In genomic region chr3:151460240-151460639, GRCh38 we compare ENCODE assay signal across 10 cellular contexts. TPM values are rescaled to one million over a fixed set of nuclear protein-coding genes. Genes with fewer than 3 reads are reported as not detected.
DNase-seq lines count a peak whose midpoint lies in the region; ATAC-seq and TF ChIP-seq lines count a peak whose summit lies in the region.
"Had no signal": no experiment of that assay in that cellular context is flagged by ENCODE, and none has a peak within 500 bp of the region (broad histone marks: within the 10 kb centered on the region; RNA-seq: fewer than 3 reads in every experiment).

No MANE protein-coding gene starts in this region.

- no peaks in the 10 kb centered on the region for H3K79me2 ChIP-seq in SK-N-SH (ENCODE audit: insufficient read depth)

- 28% methylated on average over 2 of the region's 2 CpGs for WGBS in SK-N-SH (ENCODE audit: low lambda C conversion rate)

- H3K4me2 ChIP-seq in SK-N-SH: no peak overlapping the region

- H3K9ac ChIP-seq in SK-N-SH (no peak overlapping the region), stomach smooth muscle (ENCODE audit: low read length in 2 of 2) (no peak overlapping the region)

- H3F3A ChIP-seq in SK-N-SH (replicated peaks; ENCODE audit: insufficient read depth): peaks cover 3% of the 10 kb centered on the region

- no peak for TF ChIP-seq CTCF in SK-N-SH (IDR thresholded peaks at IDR 0.05)
- TF ChIP-seq CTCF in breast epithelium (IDR thresholded peaks at IDR 0.05): no peak
- no peak for TF ChIP-seq CTCF in kidney epithelial cell (IDR thresholded peaks at IDR 0.05; ENCODE audit: insufficient read depth, low read length, poor library complexity, severe bottlenecking)
- no peak for TF ChIP-seq CTCF in GM20000 (IDR thresholded peaks at IDR 0.05; ENCODE audit: extremely low read depth, missing control alignments)
- no peak for TF ChIP-seq CTCF in uterus (IDR thresholded peaks at IDR 0.05)

- H3K27me3 ChIP-seq in SK-N-SH (ENCODE audit: insufficient read depth): peaks cover 10% of the 10 kb centered on the region; the same call in 1 of the 2 replicates
- no peaks in the 10 kb centered on the region for H3K27me3 ChIP-seq in breast epithelium
- H3K27me3 ChIP-seq in kidney epithelial cell (ENCODE audit: control insufficient read depth, insufficient read depth, low read length): no peaks in the 10 kb centered on the region
- peaks cover 5 to 9% of the 10 kb centered on the region in 2 donors for H3K27me3 ChIP-seq in stomach smooth muscle (ENCODE audit: control insufficient read depth in 1 of 2, insufficient read depth in 2 of 2, low read length in 2 of 2)
- no peaks in the 10 kb centered on the region for H3K27me3 ChIP-seq in uterus

- H3K4me3 ChIP-seq in SK-N-SH (ENCODE audit: low read depth in 2 of 2, low read length in 1 of 2): peak overlapping the region in 1 of 2 experiments; percentile 12; a peak in 1 of 4 replicates
- H3K4me3 ChIP-seq in breast epithelium: peak overlapping the region; percentile 54 to 75 (median 57)
- H3K4me3 ChIP-seq in kidney epithelial cell (ENCODE audit: low read depth, low read length): peak overlapping the region; percentile 61
- H3K4me3 ChIP-seq in stomach smooth muscle (ENCODE audit: low read length in 2 of 2): peak overlapping the region; percentile 58 to 69
- H3K4me3 ChIP-seq in uterus: peak overlapping the region in 1 of 2 donors; percentile 50

- intact Hi-C loops in breast epithelium (cut with DNase I; ENCODE audit: low total_unique reads): no loop called here
- intact Hi-C loops in uterus (cut with DNase I; ENCODE audit: low total_unique reads): no loop called here

- H2AFZ ChIP-seq in SK-N-SH (ENCODE audit: low read depth): no peak overlapping the region

- no peak overlapping the region for H3K27ac ChIP-seq in SK-N-SH (ENCODE audit: low read depth in 2 of 2, low read length in 1 of 2)
- peak overlapping the region in 1 of 2 donors; percentile 39 for H3K27ac ChIP-seq in breast epithelium
- no peak overlapping the region for H3K27ac ChIP-seq in stomach smooth muscle (ENCODE audit: low read length)
- no peak overlapping the region for H3K27ac ChIP-seq in uterus

- no peaks in the 10 kb centered on the region; a peak in 1 of 4 replicates for H3K4me1 ChIP-seq in SK-N-SH (ENCODE audit: control insufficient read depth in 1 of 2, insufficient read depth in 2 of 2, low read depth in 1 of 2, low read length in 1 of 2)
- no peaks in the 10 kb centered on the region for H3K4me1 ChIP-seq in breast epithelium
- no peaks in the 10 kb centered on the region for H3K4me1 ChIP-seq in stomach smooth muscle (ENCODE audit: control insufficient read depth, insufficient read depth, low read length)
- no peaks in the 10 kb centered on the region for H3K4me1 ChIP-seq in uterus

- no peak for DNase-seq in SK-N-SH
- DNase-seq in breast epithelium (ENCODE audit: low spot score in 2 of 2): no peak
- no peak for DNase-seq in kidney epithelial cell (ENCODE audit: low read depth)
- DNase-seq in GM20000 (ENCODE audit: low spot score): no peak
- DNase-seq in central memory CD4-positive, alpha-beta T cell: no peak
- no peak for DNase-seq in uterus
- DNase-seq: activated CD4-positive, alpha-beta T cell treated with anti-CD3 and anti-CD28 coated beads for 48 hours had no signal

- H3K36me3 ChIP-seq in SK-N-SH (replicated peaks in 1 of 2; ENCODE audit: control insufficient read depth in 1 of 2, insufficient read depth in 2 of 2, low read length in 1 of 2) (no peaks in the 10 kb centered on the region), breast epithelium (no peaks in the 10 kb centered on the region), kidney epithelial cell (ENCODE audit: control insufficient read depth, insufficient read depth, low read length) (no peaks in the 10 kb centered on the region), stomach smooth muscle (ENCODE audit: control insufficient read depth in 2 of 2, insufficient read depth in 2 of 2, low read length in 2 of 2) (no peaks in the 10 kb centered on the region), uterus (no peaks in the 10 kb centered on the region)

- ATAC-seq in SK-N-SH treated with all-trans-retinoic acid at 6 μM for 48 hours: peak; percentile 42; the same call in 2 of the 3 replicates

- H3K9me3 ChIP-seq in SK-N-SH (no peaks in the 10 kb centered on the region), breast epithelium (no peaks in the 10 kb centered on the region), stomach smooth muscle (ENCODE audit: control insufficient read depth in 2 of 2, low read length in 2 of 2) (no peaks in the 10 kb centered on the region), uterus (no peaks in the 10 kb centered on the region)

- no peak for TF ChIP-seq RAD21 in SK-N-SH (IDR thresholded peaks at IDR 0.05; ENCODE audit: low read length)

- TF ChIP-seq EP300 in SK-N-SH (IDR thresholded peaks at IDR 0.05; ENCODE audit: borderline replicate concordance in 1 of 2, low read depth in 1 of 2, low read length in 1 of 2): no peak

- H3K9me2 ChIP-seq in SK-N-SH: no peaks in the 10 kb centered on the region

- no peak for TF ChIP-seq POLR2A in breast epithelium (IDR thresholded peaks at IDR 0.05)
- no peak for TF ChIP-seq POLR2A in uterus (IDR thresholded peaks at IDR 0.05)

- no peaks in the 10 kb centered on the region for H4K20me1 ChIP-seq in SK-N-SH (ENCODE audit: insufficient read depth)

- POLR2A ChIA-PET in SK-N-SH (lab: Yijun Ruan, JAX): no interaction called here

- CTCF ChIA-PET in SK-N-SH (lab: Yijun Ruan, JAX): interaction anchor here (0.8 to 4.9 kb wide), 3 partner anchors 8 to 20 kb away, joined by 3 to 22 read pairs (median 5); no protein-coding TSS in a partner anchor

TF ChIP-seq in SK-N-SH treated with all-trans-retinoic acid at 6 μM for 48 hours, 23 proteins besides CTCF, POLR2A, EP300 and RAD21:
- TF ChIP-seq SNAI2 (CRISPR knock-in tag; IDR thresholded peaks at IDR 0.05) (no peak), POU6F1 (CRISPR knock-in tag; IDR thresholded peaks at IDR 0.05; ENCODE audit: borderline replicate concordance, low read depth) (no peak), ZFP30 (CRISPR knock-in tag; IDR thresholded peaks at IDR 0.05) (no peak), ARNTL (CRISPR knock-in tag; IDR thresholded peaks at IDR 0.05; ENCODE audit: borderline replicate concordance, low read depth) (no peak), PPARA (CRISPR knock-in tag; IDR thresholded peaks at IDR 0.05; ENCODE audit: borderline replicate concordance) (no peak), OSR1 (CRISPR knock-in tag; IDR thresholded peaks at IDR 0.05) (no peak), ZNF565 (CRISPR knock-in tag; conservative IDR thresholded peaks at IDR 0.05; ENCODE audit: low read depth) (no peak), ESRRG (CRISPR knock-in tag; IDR thresholded peaks at IDR 0.05) (no peak)

TF ChIP-seq in SK-N-SH, 30 proteins besides CTCF, POLR2A, EP300 and RAD21:
- TF ChIP-seq, protein P1, sequence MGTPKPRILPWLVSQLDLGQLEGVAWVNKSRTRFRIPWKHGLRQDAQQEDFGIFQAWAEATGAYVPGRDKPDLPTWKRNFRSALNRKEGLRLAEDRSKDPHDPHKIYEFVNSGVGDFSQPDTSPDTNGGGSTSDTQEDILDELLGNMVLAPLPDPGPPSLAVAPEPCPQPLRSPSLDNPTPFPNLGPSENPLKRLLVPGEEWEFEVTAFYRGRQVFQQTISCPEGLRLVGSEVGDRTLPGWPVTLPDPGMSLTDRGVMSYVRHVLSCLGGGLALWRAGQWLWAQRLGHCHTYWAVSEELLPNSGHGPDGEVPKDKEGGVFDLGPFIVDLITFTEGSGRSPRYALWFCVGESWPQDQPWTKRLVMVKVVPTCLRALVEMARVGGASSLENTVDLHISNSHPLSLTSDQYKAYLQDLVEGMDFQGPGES (IDR thresholded peaks at IDR 0.05; ENCODE audit: low read depth, low read length): no peak
- TF ChIP-seq RFX5 (IDR thresholded peaks at IDR 0.05; ENCODE audit: low read length) (no peak), ZBTB33 (IDR thresholded peaks at IDR 0.05; ENCODE audit: borderline replicate concordance, low read depth) (no peak), GABPA (IDR thresholded peaks at IDR 0.05; ENCODE audit: low read depth) (no peak), RCOR1 (IDR thresholded peaks at IDR 0.05; ENCODE audit: low read length) (no peak), JUND (IDR thresholded peaks at IDR 0.05) (no peak), SMC3 (IDR thresholded peaks at IDR 0.05; ENCODE audit: low read depth, low read length) (no peak)
- TF ChIP-seq, protein P2, sequence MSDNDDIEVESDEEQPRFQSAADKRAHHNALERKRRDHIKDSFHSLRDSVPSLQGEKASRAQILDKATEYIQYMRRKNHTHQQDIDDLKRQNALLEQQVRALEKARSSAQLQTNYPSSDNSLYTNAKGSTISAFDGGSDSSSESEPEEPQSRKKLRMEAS (IDR thresholded peaks at IDR 0.05; ENCODE audit: low read depth): no peak

RNA-seq across cellular contexts. Expression of gene IGSF10, which starts 0.6 kb away (rescaled TPM):
- polyA plus RNA-seq in SK-N-SH (2012; rRNA removed): 15.3 and 18.9 TPM in 2 replicates
- 15.0 and 16.2 TPM in 2 replicates for polyA plus RNA-seq in SK-N-SH (2012; cell fraction: cytosol; rRNA removed)
- polyA plus RNA-seq in SK-N-SH (2012; cell fraction: nucleus; rRNA removed): 23.2 and 48.4 TPM in 2 replicates
- total RNA-seq in breast epithelium: 10 to 100 TPM in 2 of 3 donors, 1 to 10 TPM in 1; 7.9 to 15.5 (median 14.4) TPM
- total RNA-seq in kidney epithelial cell: under 0.01 TPM in 1 of 2 replicates, not detected in the other
- 10 to 100 TPM in 1 of 4 donors, 1 to 10 TPM in 3; 3.5 to 14.9 (median 7.0) TPM for total RNA-seq in uterus
- polyA plus RNA-seq: IgD-negative memory B cell had no signal
